Comparison of ENCODE assay signal across 25 cellular contexts in genomic region chr13:44342741-44343140, GRCh38.
"Had no signal": no experiment of that assay in that cellular context is flagged by ENCODE, and none has a peak within 500 bp of the region (broad histone marks: within the 10 kb centered on the region; RNA-seq: fewer than 3 reads in every experiment).

No MANE protein-coding gene starts in this region.

- H3K27me3 ChIP-seq: colonic mucosa, dorsolateral prefrontal cortex, esophagus muscularis mucosa, esophagus squamous epithelium, foreskin keratinocyte, gastrocnemius medialis, gastroesophageal sphincter, heart left ventricle, heart right ventricle had no signal

- H3K4me3 Mint-ChIP-seq: dendritic cell treated with granulocyte-macrophage colony-stimulating factor and Interleukin-4, amounts not matched to agents 40 ng/mL and 50 ng/mL, for 4 days; effector memory CD8-positive, alpha-beta T cell; endodermal cell had no signal

- H3K4me1 ChIP-seq: colonic mucosa, esophagus squamous epithelium, foreskin keratinocyte, gastrocnemius medialis, gastroesophageal sphincter, heart left ventricle, heart right ventricle had no signal

- H3K27ac Mint-ChIP-seq: dendritic cell treated with granulocyte-macrophage colony-stimulating factor and Interleukin-4, amounts not matched to agents 40 ng/mL and 50 ng/mL, for 4 days; effector memory CD8-positive, alpha-beta T cell; endodermal cell had no signal

- H3K9me3 Mint-ChIP-seq: dendritic cell treated with granulocyte-macrophage colony-stimulating factor and Interleukin-4, amounts not matched to agents 40 ng/mL and 50 ng/mL, for 4 days; effector memory CD8-positive, alpha-beta T cell had no signal

- H3K4me3 ChIP-seq: colonic mucosa, coronary artery, dorsolateral prefrontal cortex, esophagus muscularis mucosa, esophagus squamous epithelium, gastrocnemius medialis, gastroesophageal sphincter, heart left ventricle, heart right ventricle had no signal

- DNase-seq: colonic mucosa; cortex of kidney; dermis blood vessel endothelial cell; dorsolateral prefrontal cortex; effector CD4-positive, alpha-beta T cell; effector CD8-positive, alpha-beta T cell; effector memory CD4-positive, alpha-beta T cell; effector memory CD8-positive, alpha-beta T cell; endodermal cell; erythroblast; esophagus squamous epithelium; foreskin fibroblast; foreskin keratinocyte; gastrocnemius medialis; glutamatergic neuron; head of caudate nucleus; heart left ventricle; heart right ventricle had no signal

- FAIRE-seq: endothelial cell of umbilical vein, frontal cortex had no signal

- H3K36me3 ChIP-seq: colonic mucosa, esophagus muscularis mucosa, esophagus squamous epithelium, gastrocnemius medialis, gastroesophageal sphincter, heart left ventricle, heart right ventricle had no signal

- H3K9me3 ChIP-seq: colonic mucosa, esophagus muscularis mucosa, esophagus squamous epithelium, gastrocnemius medialis, gastroesophageal sphincter had no signal

- H3K4me1 Mint-ChIP-seq: endodermal cell had no signal

- H3K27ac ChIP-seq: colonic mucosa, coronary artery, dorsolateral prefrontal cortex, epithelial cell of prostate, esophagus muscularis mucosa, esophagus squamous epithelium, foreskin keratinocyte, gastrocnemius medialis, gastroesophageal sphincter, heart left ventricle, heart right ventricle had no signal
